2 cellular contexts compared by ENCODE assay signal in the genomic region with DNA sequence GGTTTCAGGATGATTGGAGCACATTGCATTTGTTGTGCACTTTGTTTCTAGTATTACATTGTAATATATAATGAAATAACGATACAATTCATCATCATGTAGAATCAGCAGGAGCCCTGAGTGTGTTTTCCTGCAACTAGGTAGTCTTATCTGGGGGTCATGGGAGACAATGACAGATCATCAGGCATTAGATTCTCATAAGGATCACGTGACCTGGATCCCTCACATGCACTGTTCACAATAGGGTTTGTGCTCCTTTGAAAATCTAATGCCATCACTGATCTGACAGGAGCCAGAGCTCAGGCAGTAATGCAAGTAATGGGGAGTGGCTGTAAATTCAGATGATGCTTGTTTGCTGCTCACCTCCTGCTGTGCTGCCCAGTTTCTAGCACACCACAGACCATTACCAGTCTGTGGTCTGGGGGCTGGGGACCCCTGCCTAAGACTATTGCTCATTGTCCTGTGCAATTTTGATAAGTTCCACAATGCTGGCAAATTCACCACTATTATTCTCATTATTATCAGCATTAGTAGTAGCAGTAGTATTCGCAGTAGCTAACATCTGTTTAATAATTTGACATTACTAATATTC.
TF ChIP-seq lines count a peak whose summit lies in the region.

No MANE protein-coding gene starts in this region.

TF ChIP-seq in GM23338, 12 proteins besides CTCF, POLR2A, EP300 and RAD21 (continued from another document):
- TF ChIP-seq, protein P1, sequence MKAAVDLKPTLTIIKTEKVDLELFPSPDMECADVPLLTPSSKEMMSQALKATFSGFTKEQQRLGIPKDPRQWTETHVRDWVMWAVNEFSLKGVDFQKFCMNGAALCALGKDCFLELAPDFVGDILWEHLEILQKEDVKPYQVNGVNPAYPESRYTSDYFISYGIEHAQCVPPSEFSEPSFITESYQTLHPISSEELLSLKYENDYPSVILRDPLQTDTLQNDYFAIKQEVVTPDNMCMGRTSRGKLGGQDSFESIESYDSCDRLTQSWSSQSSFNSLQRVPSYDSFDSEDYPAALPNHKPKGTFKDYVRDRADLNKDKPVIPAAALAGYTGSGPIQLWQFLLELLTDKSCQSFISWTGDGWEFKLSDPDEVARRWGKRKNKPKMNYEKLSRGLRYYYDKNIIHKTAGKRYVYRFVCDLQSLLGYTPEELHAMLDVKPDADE (IDR thresholded peaks at IDR 0.05), result no peak
- TF ChIP-seq ZNF114 (CRISPR knock-in tag; IDR thresholded peaks at IDR 0.05), result no peak

TF ChIP-seq in H1, 55 proteins besides CTCF, POLR2A, EP300 and RAD21 (continued from another document):
- TF ChIP-seq, protein P2, sequence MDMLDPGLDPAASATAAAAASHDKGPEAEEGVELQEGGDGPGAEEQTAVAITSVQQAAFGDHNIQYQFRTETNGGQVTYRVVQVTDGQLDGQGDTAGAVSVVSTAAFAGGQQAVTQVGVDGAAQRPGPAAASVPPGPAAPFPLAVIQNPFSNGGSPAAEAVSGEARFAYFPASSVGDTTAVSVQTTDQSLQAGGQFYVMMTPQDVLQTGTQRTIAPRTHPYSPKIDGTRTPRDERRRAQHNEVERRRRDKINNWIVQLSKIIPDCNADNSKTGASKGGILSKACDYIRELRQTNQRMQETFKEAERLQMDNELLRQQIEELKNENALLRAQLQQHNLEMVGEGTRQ (IDR thresholded peaks at IDR 0.05; ENCODE audit: low read length), result no peak
- TF ChIP-seq GTF2F1 (IDR thresholded peaks at IDR 0.05; ENCODE audit: borderline replicate concordance, low read depth, low read length) (no peak), BCL11A (IDR thresholded peaks at IDR 0.05; ENCODE audit: low read depth in 2 of 2, low read length in 2 of 2) (no peak), PHF8 (conservative IDR thresholded peaks at IDR 0.05; ENCODE audit: low read depth, low read length) (no peak), KDM5A (IDR thresholded peaks at IDR 0.05; ENCODE audit: low read length) (no peak)
